In genomic region chr7:21617916-21618390, GRCh38 we compare ENCODE assay signal across 11 cellular contexts.
DNase-seq lines count a peak whose midpoint lies in the region; ATAC-seq and TF ChIP-seq lines count a peak whose summit lies in the region.
"Had no signal": no experiment of that assay in that cellular context is flagged by ENCODE, and none has a peak within 500 bp of the region (broad histone marks: within the 10 kb centered on the region; RNA-seq: fewer than 3 reads in every experiment).

No MANE protein-coding gene starts in this region.

- H3K79me2 ChIP-seq in OCI-LY7 (ENCODE audit: insufficient read depth, low read depth, low read length) = no peaks in the 10 kb centered on the region

- H4K20me1 ChIP-seq in OCI-LY7 (ENCODE audit: insufficient read depth, low read length) = no peaks in the 10 kb centered on the region

- H2AFZ ChIP-seq in OCI-LY7 (ENCODE audit: low read length) = no peak overlapping the region

- ATAC-seq in left lung = peak; percentile 91
- ATAC-seq in upper lobe of right lung = peak; percentile 86
- ATAC-seq in HG03342 (IDR thresholded peaks at IDR 0.05; ENCODE audit: unreplicated experiment) = no peak
- ATAC-seq: activated T-cell treated with anti-CD3 and anti-CD28 coated beads, Interleukin-2, amount 50 U/mL, for 4 hours had no signal

- H3K36me3 ChIP-seq in brain microvascular endothelial cell (replicated peaks) = no peaks in the 10 kb centered on the region
- H3K36me3 ChIP-seq in left lung = no peaks in the 10 kb centered on the region
- H3K36me3 ChIP-seq in upper lobe of right lung = no peaks in the 10 kb centered on the region
- H3K36me3 ChIP-seq in OCI-LY7 (ENCODE audit: insufficient read depth, low read length) = no peaks in the 10 kb centered on the region
- H3K36me3 ChIP-seq: esophagus squamous epithelium had no signal

- H3K4me3 ChIP-seq in brain microvascular endothelial cell (ENCODE audit: low read depth, low read length) (no peak overlapping the region), left lung (no peak overlapping the region), upper lobe of right lung (no peak overlapping the region), OCI-LY7 (ENCODE audit: low read depth, low read length, poor library complexity, severe bottlenecking) (no peak overlapping the region)
- H3K4me3 ChIP-seq: esophagus squamous epithelium had no signal

- in situ Hi-C loops in brain microvascular endothelial cell (cut with HindIII; ENCODE audit: low pct_ligation_motif_present, low sequenced_read_pairs) = no loop called here

- H3K4me1 ChIP-seq in left lung = peaks cover 9 to 10% of the 10 kb centered on the region in 2 donors
- no peaks in the 10 kb centered on the region for H3K4me1 ChIP-seq in upper lobe of right lung
- no peaks in the 10 kb centered on the region for H3K4me1 ChIP-seq in OCI-LY7 (ENCODE audit: insufficient read depth, low read length, poor library complexity, severe bottlenecking)

- H3K27me3 ChIP-seq in brain microvascular endothelial cell (replicated peaks) (no peaks in the 10 kb centered on the region), left lung (no peaks in the 10 kb centered on the region), upper lobe of right lung (no peaks in the 10 kb centered on the region)
- H3K27me3 ChIP-seq: esophagus squamous epithelium had no signal

- H3K4me2 ChIP-seq in OCI-LY7 (ENCODE audit: low read length) = no peak overlapping the region

- H3K27ac ChIP-seq in brain microvascular endothelial cell (peak overlapping the region; percentile 47), left lung (peak overlapping the region; percentile 53 to 81), upper lobe of right lung (peak overlapping the region; percentile 81), OCI-LY7 (ENCODE audit: low read depth, low read length, poor library complexity, severe bottlenecking) (no peak overlapping the region), caudate nucleus (ENCODE audit: low read depth, low read length) (no peak overlapping the region)

- POLR2A ChIA-PET in OCI-LY7 (lab: Charles Lee) = no interaction called here

- no TSS peak for BruUV-seq in OCI-LY7 (replicated peaks; lab: Mats Ljungman, UMichigan)

- intact Hi-C loops in left lung (cut with DNase I) = no loop called here
- intact Hi-C loops in upper lobe of right lung (cut with DNase I) = no loop called here
- intact Hi-C loops in OCI-LY7 (cut with micrococcal nuclease; ENCODE audit: unreplicated experiment) = no loop called here

- TF ChIP-seq CTCF in brain microvascular endothelial cell (IDR thresholded peaks at IDR 0.05; ENCODE audit: low read depth, low read length, missing control alignments) (no peak), left lung (IDR thresholded peaks at IDR 0.05) (no peak), upper lobe of right lung (IDR thresholded peaks at IDR 0.05) (no peak), OCI-LY7 (conservative IDR thresholded peaks at IDR 0.05; ENCODE audit: low read length) (no peak)

- DNase-seq in DMS53 (lab: John Stamatoyannopoulos, UW) = peak; percentile 52
- DNase-seq in DMS53 treated with DMSO at 0.1 percent for 48 hours (lab: John Stamatoyannopoulos, UW; ENCODE audit: unreplicated experiment) = no peak
- DNase-seq in brain microvascular endothelial cell = peak; percentile 81
- DNase-seq in left lung = peak in 1 of 2 donors; percentile 60
- no peak for DNase-seq in upper lobe of right lung
- DNase-seq in OCI-LY7 (ENCODE audit: low spot score) = no peak
- no peak for DNase-seq in caudate nucleus (lab: John Stamatoyannopoulos, UW)
- DNase-seq: 8988T; activated T-cell treated with anti-CD3 and anti-CD28 coated beads, Interleukin-2, amount 50 U/mL, for 4 hours; esophagus squamous epithelium had no signal

- H3K9me3 ChIP-seq in left lung (no peaks in the 10 kb centered on the region), upper lobe of right lung (no peaks in the 10 kb centered on the region), OCI-LY7 (ENCODE audit: low read length) (no peaks in the 10 kb centered on the region)
- H3K9me3 ChIP-seq: esophagus squamous epithelium had no signal

- H3K9me2 ChIP-seq in OCI-LY7 (ENCODE audit: insufficient read depth, low read length) = no peaks in the 10 kb centered on the region

- CTCF ChIA-PET in OCI-LY7 (lab: Charles Lee; ENCODE audit: unreplicated experiment) = no interaction called here

Comparison
In these comparisons a context has a peak if more than half of its experiments do, and no peak if none do; other contexts are left out.
1. DNase-seq: peak in DMS53 (single experiment) and brain microvascular endothelial cell (single experiment); none in DMS53 treated with DMSO at 0.1 percent for 48 hours (single experiment), upper lobe of right lung (single experiment), OCI-LY7 (single experiment) and caudate nucleus (0 of 61).
2. H3K27ac ChIP-seq: peak in brain microvascular endothelial cell (single experiment), left lung (2 of 2) and upper lobe of right lung (single experiment); none in OCI-LY7 (single experiment) and caudate nucleus (single experiment).